8 cellular contexts compared by ENCODE assay signal in the genomic region with DNA sequence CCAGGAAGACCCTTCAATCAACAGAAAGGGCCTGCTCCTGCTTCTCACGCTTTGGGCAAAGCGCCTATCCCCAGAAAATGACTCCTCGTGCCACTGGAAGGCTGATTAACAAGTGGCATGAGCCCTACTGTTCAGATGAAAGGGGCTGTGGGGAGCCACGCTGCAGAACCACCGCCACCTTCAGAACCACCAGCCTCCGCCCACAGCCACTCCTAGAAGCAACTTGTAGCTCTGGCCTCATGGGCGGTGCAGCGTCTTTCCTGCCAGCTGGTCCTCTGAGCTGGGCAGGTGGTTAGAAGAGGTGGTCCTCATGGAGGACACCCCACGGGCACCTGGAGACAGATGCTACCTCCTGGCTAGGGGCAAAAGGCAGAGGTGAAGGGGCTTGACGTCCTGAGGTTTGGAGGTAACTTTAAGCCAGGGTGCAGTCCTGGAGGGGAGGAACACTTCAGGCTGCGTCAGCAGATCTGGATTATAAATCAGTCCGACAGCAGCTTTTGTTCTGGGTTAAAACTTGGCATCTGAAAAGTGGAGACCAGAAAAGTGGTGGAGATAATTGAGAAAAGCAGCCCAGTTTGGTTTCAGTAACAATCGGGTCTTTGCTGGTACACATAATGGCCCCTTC. TPM values are rescaled to one million over a fixed set of nuclear protein-coding genes. Genes with fewer than 3 reads are reported as not detected.
DNase-seq lines count a peak whose midpoint lies in the region; ATAC-seq and TF ChIP-seq lines count a peak whose summit lies in the region.

No MANE protein-coding gene starts in this region.

- H3K27ac ChIP-seq in DND-41 (ENCODE audit: low read length) (no peak overlapping the region), hepatocyte (peak overlapping the region; percentile 100), gastrocnemius medialis (peak overlapping the region; percentile 86 to 90 (median 87))

- TF ChIP-seq CTCF in DND-41 (IDR thresholded peaks at IDR 0.05; ENCODE audit: borderline replicate concordance, extremely low read depth, low read length, poor library complexity, severe bottlenecking), result no peak
- no peak for TF ChIP-seq CTCF in hepatocyte (IDR thresholded peaks at IDR 0.05; ENCODE audit: poor library complexity)
- TF ChIP-seq CTCF in gastrocnemius medialis (IDR thresholded peaks at IDR 0.05 in 4 of 5, conservative IDR thresholded peaks at IDR 0.05 in 1 of 5), result no peak

- H2AFZ ChIP-seq in DND-41 (ENCODE audit: low read depth, low read length), result no peak overlapping the region
- peak overlapping the region; percentile 91 for H2AFZ ChIP-seq in hepatocyte

- no peak overlapping the region for H3K27ac Mint-ChIP-seq in activated naive CD4-positive, alpha-beta T cell treated with anti-CD3 and anti-CD28 coated beads, Interleukin-2, amount 50 U/mL, for 72 hours

- H3K9ac ChIP-seq in DND-41 (ENCODE audit: low read depth, low read length) (no peak overlapping the region), NT2/D1 (ENCODE audit: insufficient read length, low read depth) (peak overlapping the region; percentile 86)

- H3K36me3 ChIP-seq in DND-41 (ENCODE audit: insufficient read depth, low read length), result no peaks in the 10 kb centered on the region
- peaks cover 23% of the 10 kb centered on the region for H3K36me3 ChIP-seq in NT2/D1 (ENCODE audit: insufficient read depth, insufficient read length, low read length)
- no peaks in the 10 kb centered on the region for H3K36me3 ChIP-seq in hepatocyte (replicated peaks; ENCODE audit: insufficient read depth, low read depth)
- H3K36me3 ChIP-seq in gastrocnemius medialis, result no peaks in the 10 kb centered on the region

- H3K9me2 ChIP-seq in hepatocyte (replicated peaks; ENCODE audit: insufficient read depth), result no peaks in the 10 kb centered on the region

- H3K9me3 Mint-ChIP-seq in activated naive CD4-positive, alpha-beta T cell treated with anti-CD3 and anti-CD28 coated beads, Interleukin-2, amount 50 U/mL, for 72 hours, result no peaks in the 10 kb centered on the region

- H3K27me3 ChIP-seq in DND-41 (ENCODE audit: insufficient read depth, low read length, poor library complexity) (no peaks in the 10 kb centered on the region), NT2/D1 (ENCODE audit: insufficient read depth, insufficient read length) (peaks cover 3% of the 10 kb centered on the region), hepatocyte (no peaks in the 10 kb centered on the region), gastrocnemius medialis (no peaks in the 10 kb centered on the region)

- DNase-seq in DND-41 (peak; percentile 16), NT2/D1 (ENCODE audit: low read depth, low spot score) (no peak), hepatocyte (ENCODE audit: low spot score) (peak; percentile 58), gastrocnemius medialis (no peak), cortex of kidney (lab: John Stamatoyannopoulos, UW) (no peak), hepatic stellate cell (ENCODE audit: low spot score) (no peak)
- DNase-seq in activated naive CD4-positive, alpha-beta T cell treated with anti-CD3 and anti-CD28 coated beads, Interleukin-2, amount 50 U/mL, for 72 hours (ENCODE audit: low spot score in 2 of 2), result peak in 1 of 2 donors; percentile 31

- no peaks in the 10 kb centered on the region for H3K36me3 Mint-ChIP-seq in activated naive CD4-positive, alpha-beta T cell treated with anti-CD3 and anti-CD28 coated beads, Interleukin-2, amount 50 U/mL, for 72 hours

- in situ Hi-C loops in gastrocnemius medialis (cut with MboI; ENCODE audit: low sequenced_read_pairs in 4 of 4), result no loop called here

- H4K20me1 ChIP-seq in DND-41 (ENCODE audit: insufficient read depth, low read length) (no peaks in the 10 kb centered on the region), hepatocyte (ENCODE audit: insufficient read depth, poor library complexity, severe bottlenecking) (peaks cover 26% of the 10 kb centered on the region)

- H3K9me3 ChIP-seq in DND-41 (ENCODE audit: insufficient read depth, low read length, severe bottlenecking) (no peaks in the 10 kb centered on the region), NT2/D1 (ENCODE audit: insufficient read depth, low read length) (no peaks in the 10 kb centered on the region), hepatocyte (ENCODE audit: low read depth) (no peaks in the 10 kb centered on the region), gastrocnemius medialis (no peaks in the 10 kb centered on the region)

- intact Hi-C loops in gastrocnemius medialis (cut with DNase I; ENCODE audit: low total_unique reads), result no loop called here

- H3K4me3 ChIP-seq in DND-41 (ENCODE audit: low read depth in 1 of 2, low read length in 2 of 2) (no peak overlapping the region), NT2/D1 (ENCODE audit: insufficient read length, low read depth) (peak overlapping the region; percentile 83), hepatocyte (peak overlapping the region; percentile 100), gastrocnemius medialis (peak overlapping the region; percentile 74 to 95 (median 80))

- H3K79me2 ChIP-seq in DND-41 (ENCODE audit: insufficient read depth, low read length) (no peaks in the 10 kb centered on the region), hepatocyte (peaks cover 40% of the 10 kb centered on the region)

- 35% methylated on average over 13 of the region's 13 CpGs for WGBS in hepatocyte (ENCODE audit: low lambda C conversion rate, missing lambda C conversion rate)

- H3K4me2 ChIP-seq in DND-41 (ENCODE audit: insufficient read depth, low read length) (no peak overlapping the region), hepatocyte (peak overlapping the region; percentile 99)

- H3K4me1 ChIP-seq in DND-41 (ENCODE audit: insufficient read depth, low read length) (no peaks in the 10 kb centered on the region), NT2/D1 (ENCODE audit: insufficient read depth, insufficient read length) (peaks cover 32% of the 10 kb centered on the region), hepatocyte (ENCODE audit: insufficient read depth) (peaks cover 51% of the 10 kb centered on the region), gastrocnemius medialis (peaks cover 38 to 41% of the 10 kb centered on the region in 2 donors)

- no peak for TF ChIP-seq POLR2A in gastrocnemius medialis (IDR thresholded peaks at IDR 0.05)

- ATAC-seq in DND-41 (ENCODE audit: insufficient read depth, low read depth), result 0 out of 3 replicates have a peak, but pooled peaks have one; percentile 52
- ATAC-seq in activated naive CD4-positive, alpha-beta T cell treated with anti-CD3 and anti-CD28 coated beads, Interleukin-2, amount 50 U/mL, for 72 hours, result peak; percentile 23 to 37
- no peak for ATAC-seq in gastrocnemius medialis
- ATAC-seq in HG02970 (IDR thresholded peaks at IDR 0.05; ENCODE audit: low FRiP score, unreplicated experiment), result no peak

RNA-seq across cellular contexts. Expression of gene SEMA4C, which starts 0.9 kb away (rescaled TPM):
- total RNA-seq in activated naive CD4-positive, alpha-beta T cell treated with anti-CD3 and anti-CD28 coated beads, Interleukin-2, amount 50 U/mL, for 72 hours, result 10 to 100 TPM in 1 of 2 donors, 1 to 10 TPM in 1; 6.8 to 10.8 TPM
- total RNA-seq in hepatocyte, result 30.2 and 37.5 TPM in 2 replicates
- 28.6 and 33.4 TPM in 2 replicates for polyA plus RNA-seq in hepatocyte
- total RNA-seq in gastrocnemius medialis, result 1 to 10 TPM; 3.2 to 8.6 (median 6.5) TPM

RNA-seq across cellular contexts. Expression of gene ANKRD39, which starts 12.9 kb away (rescaled TPM):
- 10 to 100 TPM; 23.8 to 39.2 TPM for total RNA-seq in activated naive CD4-positive, alpha-beta T cell treated with anti-CD3 and anti-CD28 coated beads, Interleukin-2, amount 50 U/mL, for 72 hours
- total RNA-seq in hepatocyte (9.0 and 13.6 TPM in 2 replicates), gastrocnemius medialis (10 to 100 TPM; 25.8 to 50.6 (median 43.8) TPM)
- polyA plus RNA-seq in hepatocyte, result 25.6 and 34.9 TPM in 2 replicates

RNA-seq across cellular contexts. Expression of gene ANKRD23, which starts 26.9 kb away (rescaled TPM):
- 1 to 10 TPM; 3.7 to 6.8 TPM for total RNA-seq in activated naive CD4-positive, alpha-beta T cell treated with anti-CD3 and anti-CD28 coated beads, Interleukin-2, amount 50 U/mL, for 72 hours
- total RNA-seq in hepatocyte (1.8 and 2.0 TPM in 2 replicates), gastrocnemius medialis (1,000 to 10,000 TPM in 2 of 4 donors, 100 to 1,000 TPM in 2; 642 to 1,565 (median 923) TPM)
- 4.4 and 4.7 TPM in 2 replicates for polyA plus RNA-seq in hepatocyte

RNA-seq across cellular contexts. Expression of gene CNNM3, which starts 54.7 kb away (rescaled TPM):
- 10 to 100 TPM; 15.0 to 18.8 TPM for total RNA-seq in activated naive CD4-positive, alpha-beta T cell treated with anti-CD3 and anti-CD28 coated beads, Interleukin-2, amount 50 U/mL, for 72 hours
- total RNA-seq in hepatocyte, result 17.0 and 17.1 TPM in 2 replicates
- 23.7 and 25.8 TPM in 2 replicates for polyA plus RNA-seq in hepatocyte
- 1 to 10 TPM; 3.3 to 9.8 (median 8.6) TPM for total RNA-seq in gastrocnemius medialis

Comparison
In these comparisons a context has a peak if more than half of its experiments do, and no peak if none do; other contexts are left out.
1. ATAC-seq: peak in DND-41 (single experiment) and activated naive CD4-positive, alpha-beta T cell treated with anti-CD3 and anti-CD28 coated beads, Interleukin-2, amount 50 U/mL, for 72 hours (2 of 2); none in gastrocnemius medialis (0 of 2) and HG02970 (single experiment).
2. DNase-seq: peak in DND-41 (single experiment) and hepatocyte (single experiment); none in NT2/D1 (single experiment), gastrocnemius medialis (0 of 2), cortex of kidney (single experiment) and hepatic stellate cell (single experiment).
3. H3K4me3 ChIP-seq: peak in NT2/D1 (single experiment), hepatocyte (single experiment) and gastrocnemius medialis (4 of 4); none in DND-41 (0 of 2).
4. RNA of gene ANKRD23, which starts 26.9 kb away (total RNA-seq): 642 to 1,565 TPM in gastrocnemius medialis; 3.7 to 6.8 TPM in activated naive CD4-positive, alpha-beta T cell treated with anti-CD3 and anti-CD28 coated beads, Interleukin-2, amount 50 U/mL, for 72 hours and 1.8 to 2.0 TPM in hepatocyte; every median in the first group is over 10 times any median in the second.